13 cellular contexts compared by ENCODE assay signal in genomic region chrX:19866626-19867410, GRCh38. TPM values are rescaled to one million over a fixed set of nuclear protein-coding genes. Genes with fewer than 3 reads are reported as not detected.
DNase-seq lines count a peak whose midpoint lies in the region; ATAC-seq, FAIRE-seq and TF ChIP-seq lines count a peak whose summit lies in the region.
"Had no signal": no experiment of that assay in that cellular context is flagged by ENCODE, and none has a peak within 500 bp of the region (broad histone marks: within the 10 kb centered on the region; RNA-seq: fewer than 3 reads in every experiment).

No MANE protein-coding gene starts in this region.

- peaks cover 67% of the 10 kb centered on the region for H3K9me3 Mint-ChIP-seq in nephron progenitor cell

- no peak for ATAC-seq in GM18909 (IDR thresholded peaks at IDR 0.05; ENCODE audit: poor library complexity, unreplicated experiment)

- peaks cover 11% of the 10 kb centered on the region for H3K79me1 ChIP-seq in mesenchymal stem cell (replicated peaks; ENCODE audit: low read length, poor library complexity, severe bottlenecking)

- peak overlapping the region in 10 of 11 experiments; percentile 59 to 96 (median 88); a peak in 21 of 22 replicates for H3K27ac ChIP-seq in BLaER1 treated with 17β-estradiol and CSF1 and Interleukin-3, amounts not matched to agents 10 nM and 100 nM
- H3K27ac ChIP-seq in GM23248 (peak overlapping the region; percentile 49), SU-DHL-6 (ENCODE audit: low read depth, low read length) (peak overlapping the region; percentile 98), mesenchymal stem cell (ENCODE audit: low read length, poor library complexity, severe bottlenecking) (no peak overlapping the region)
- H3K27ac ChIP-seq: prostate gland, testis, VCaP had no signal

- H3K4me3 Mint-ChIP-seq in nephron progenitor cell: no peak overlapping the region

- peak overlapping the region; percentile 21 to 70 for H3K18ac ChIP-seq in mesenchymal stem cell (ENCODE audit: low read depth in 1 of 2, low read length in 2 of 2)

- no peaks in the 10 kb centered on the region for H4K20me1 ChIP-seq in BLaER1 treated with 17β-estradiol and CSF1 and Interleukin-3, amounts not matched to agents 10 nM and 100 nM
- H4K20me1 ChIP-seq in GM23248 (ENCODE audit: insufficient read depth) (no peaks in the 10 kb centered on the region), SU-DHL-6 (ENCODE audit: low read depth, low read length) (no peaks in the 10 kb centered on the region)

- H2BK5ac ChIP-seq in mesenchymal stem cell (ENCODE audit: low read depth, low read length, poor library complexity, severe bottlenecking): no peak overlapping the region

- H2AFZ ChIP-seq in GM23248: no peak overlapping the region
- no peak overlapping the region for H2AFZ ChIP-seq in SU-DHL-6 (ENCODE audit: low read depth, low read length, severe bottlenecking)
- no peak overlapping the region for H2AFZ ChIP-seq in mesenchymal stem cell (ENCODE audit: low read depth, low read length)

- H3K4ac ChIP-seq in mesenchymal stem cell (ENCODE audit: low read depth in 1 of 2, low read length in 2 of 2): peak overlapping the region in 1 of 2 experiments; percentile 58

- H2AK5ac ChIP-seq in mesenchymal stem cell (ENCODE audit: low read length, severe bottlenecking): no peak overlapping the region

- in situ Hi-C loops in GM23248 (cut with MboI): no loop called here

- 61 to 66% methylated on average over 11 to 14 of the region's 14 CpGs for WGBS in GM23248 (ENCODE audit: low coverage in 1 of 2, low lambda C conversion rate in 2 of 2, missing lambda C conversion rate in 2 of 2), 2 experiments
- WGBS in mesenchymal stem cell: 92% methylated on average over 11 of the region's 14 CpGs

- peak overlapping the region; percentile 82 to 98 (median 89) for H3K4me2 ChIP-seq in BLaER1 treated with 17β-estradiol and CSF1 and Interleukin-3, amounts not matched to agents 10 nM and 100 nM
- H3K4me2 ChIP-seq in GM23248 (ENCODE audit: unreplicated experiment) (no peak overlapping the region), SU-DHL-6 (ENCODE audit: low read depth, low read length, poor library complexity, severe bottlenecking) (peak overlapping the region; percentile 92), mesenchymal stem cell (ENCODE audit: low read length, poor library complexity, severe bottlenecking) (no peak overlapping the region)

- no peaks in the 10 kb centered on the region; a peak in 1 of 22 replicates for H3K9me3 ChIP-seq in BLaER1 treated with 17β-estradiol and CSF1 and Interleukin-3, amounts not matched to agents 10 nM and 100 nM (replicated peaks in 1 of 11)
- H3K9me3 ChIP-seq in GM23248 (ENCODE audit: low read depth) (no peaks in the 10 kb centered on the region), SU-DHL-6 (ENCODE audit: insufficient read depth, low read length) (no peaks in the 10 kb centered on the region), mesenchymal stem cell (ENCODE audit: control insufficient read depth, low read length) (no peaks in the 10 kb centered on the region)
- H3K9me3 ChIP-seq: prostate gland, testis had no signal

- no peak overlapping the region for H2BK15ac ChIP-seq in mesenchymal stem cell (ENCODE audit: low read depth, poor library complexity, severe bottlenecking)

- H3K14ac ChIP-seq in mesenchymal stem cell (ENCODE audit: low read length in 2 of 2): no peak overlapping the region

- H3K79me2 ChIP-seq in GM23248 (ENCODE audit: insufficient read depth) (peaks cover 72% of the 10 kb centered on the region), SU-DHL-6 (ENCODE audit: insufficient read depth, low read length) (peaks cover 88% of the 10 kb centered on the region)

- peak overlapping the region in 9 of 11 experiments; percentile 66 to 84 (median 77); a peak in 18 of 22 replicates for H3K9ac ChIP-seq in BLaER1 treated with 17β-estradiol and CSF1 and Interleukin-3, amounts not matched to agents 10 nM and 100 nM
- peak overlapping the region; percentile 21; the same call in 1 of the 2 replicates for H3K9ac ChIP-seq in GM23248
- peak overlapping the region; percentile 57 for H3K9ac ChIP-seq in SU-DHL-6 (ENCODE audit: low read length)
- H3K9ac ChIP-seq in mesenchymal stem cell (ENCODE audit: low read length): no peak overlapping the region

- H2BK120ac ChIP-seq in mesenchymal stem cell (ENCODE audit: low read depth, low read length): no peak overlapping the region

- TF ChIP-seq CTCF in SU-DHL-6 (IDR thresholded peaks at IDR 0.05; ENCODE audit: insufficient read depth, low read length, poor library complexity, severe bottlenecking) (no peak), nephron progenitor cell (IDR thresholded peaks at IDR 0.05) (no peak)

- no peak for TF ChIP-seq POLR2A in H54 (IDR thresholded peaks at IDR 0.05; ENCODE audit: low read depth, low read length)

- FAIRE-seq in H54 (lab: Jason Lieb, UNC): no peak

- DNase-seq in GM23248 (no peak), mesenchymal stem cell (no peak), nephron progenitor cell (no peak), H54 (ENCODE audit: insufficient read length, low spot score) (no peak), NCI-H510A treated with DMSO at 0.1 percent for 48 hours (lab: John Stamatoyannopoulos, UW) (no peak)
- DNase-seq: NCI-H1436, testis had no signal

- peak overlapping the region in 7 of 10 experiments; percentile 15 to 52 (median 28); a peak in 4 of 20 replicates for H3K4me3 ChIP-seq in BLaER1 treated with 17β-estradiol and CSF1 and Interleukin-3, amounts not matched to agents 10 nM and 100 nM
- H3K4me3 ChIP-seq in GM23248: 0 out of 2 replicates have a peak overlapping the region, but pooled peaks have one; percentile 26
- H3K4me3 ChIP-seq in SU-DHL-6 (ENCODE audit: insufficient read depth, low read length, poor library complexity, severe bottlenecking): peak overlapping the region; percentile 17
- H3K4me3 ChIP-seq in mesenchymal stem cell (ENCODE audit: insufficient read depth in 1 of 2, low read depth in 1 of 2, low read length in 2 of 2): no peak overlapping the region
- H3K4me3 ChIP-seq: prostate gland, testis had no signal

- H3K23ac ChIP-seq in mesenchymal stem cell (ENCODE audit: low read length in 2 of 2): no peak overlapping the region

- H3F3A ChIP-seq in GM23248 (ENCODE audit: insufficient read depth) (no peaks in the 10 kb centered on the region), SU-DHL-6 (ENCODE audit: insufficient read depth) (peaks cover 60% of the 10 kb centered on the region)

- no peaks in the 10 kb centered on the region for H3K9me2 ChIP-seq in GM23248 (ENCODE audit: insufficient read depth)
- H3K9me2 ChIP-seq in SU-DHL-6 (replicated peaks; ENCODE audit: insufficient read depth, low read length): no peaks in the 10 kb centered on the region

- peak overlapping the region in 1 of 2 experiments; percentile 77 for H2BK12ac ChIP-seq in mesenchymal stem cell (ENCODE audit: low read length in 2 of 2)

- no peak overlapping the region for H4K8ac ChIP-seq in mesenchymal stem cell (ENCODE audit: low read length)

- H4K91ac ChIP-seq in mesenchymal stem cell (ENCODE audit: low read length): peak overlapping the region; percentile 68

- no peaks in the 10 kb centered on the region for H3K27me3 ChIP-seq in BLaER1 treated with 17β-estradiol and CSF1 and Interleukin-3, amounts not matched to agents 10 nM and 100 nM
- no peaks in the 10 kb centered on the region for H3K27me3 ChIP-seq in GM23248 (replicated peaks; ENCODE audit: insufficient read depth)
- no peaks in the 10 kb centered on the region for H3K27me3 ChIP-seq in SU-DHL-6 (ENCODE audit: low read length)
- peaks cover 0 to 3% of the 10 kb centered on the region in 2 experiments for H3K27me3 ChIP-seq in mesenchymal stem cell (ENCODE audit: control insufficient read depth in 1 of 2, insufficient read depth in 1 of 2, low read length in 2 of 2)
- H3K27me3 ChIP-seq: testis had no signal

- peaks cover 0 to 3% (median 0%) of the 10 kb centered on the region in 11 experiments; a peak in 4 of 22 replicates for H3K36me3 ChIP-seq in BLaER1 treated with 17β-estradiol and CSF1 and Interleukin-3, amounts not matched to agents 10 nM and 100 nM
- H3K36me3 ChIP-seq in GM23248 (ENCODE audit: low read depth) (no peaks in the 10 kb centered on the region), SU-DHL-6 (ENCODE audit: low read length) (no peaks in the 10 kb centered on the region), mesenchymal stem cell (ENCODE audit: control insufficient read depth in 1 of 2, insufficient read depth in 2 of 2, low read depth in 1 of 2, low read length in 2 of 2) (no peaks in the 10 kb centered on the region)
- H3K36me3 ChIP-seq: prostate gland had no signal

- peaks cover 4% of the 10 kb centered on the region for H3K27me3 Mint-ChIP-seq in nephron progenitor cell (ENCODE audit: low read depth, poor library complexity)
- H3K27me3 Mint-ChIP-seq: activated naive CD8-positive, alpha-beta T cell had no signal

- H3K4me1 Mint-ChIP-seq in nephron progenitor cell: peaks cover 50% of the 10 kb centered on the region

- H3K4me1 ChIP-seq in BLaER1 treated with 17β-estradiol and CSF1 and Interleukin-3, amounts not matched to agents 10 nM and 100 nM: peaks cover 98 to 100% (median 100%) of the 10 kb centered on the region in 10 experiments
- H3K4me1 ChIP-seq in GM23248 (ENCODE audit: insufficient read depth) (peaks cover 9% of the 10 kb centered on the region), mesenchymal stem cell (ENCODE audit: control insufficient read depth, insufficient read depth, low read depth, low read length) (peaks cover 3% of the 10 kb centered on the region)
- H3K4me1 ChIP-seq: prostate gland, testis had no signal

- no peak overlapping the region for H3K27ac Mint-ChIP-seq in nephron progenitor cell

- H3K36me3 Mint-ChIP-seq in nephron progenitor cell (ENCODE audit: low read depth): peaks cover 6% of the 10 kb centered on the region
- H3K36me3 Mint-ChIP-seq: activated naive CD8-positive, alpha-beta T cell had no signal

RNA-seq across cellular contexts. Expression of gene SH3KBP1, which starts 20.6 kb away (rescaled TPM):
- total RNA-seq in GM23248 (2014; rRNA removed; shearing (Covaris generic)): 32.2 and 39.0 TPM in 2 replicates
- 85.9 and 87.9 TPM in 2 replicates for polyA plus RNA-seq in GM23248 (2016; fragmentation: Nextera tagmentation; extraction: Ambion mirVana)
- polyA plus RNA-seq in mesenchymal stem cell (2013, experiment 1 of 2): 103 TPM
- polyA plus RNA-seq in mesenchymal stem cell (2013, experiment 2 of 2): 104 TPM

Comparison
In these comparisons a context has a peak if more than half of its experiments do, and no peak if none do; other contexts are left out.
1. H3K4me2 ChIP-seq: peak in BLaER1 treated with 17β-estradiol and CSF1 and Interleukin-3, amounts not matched to agents 10 nM and 100 nM (11 of 11) and SU-DHL-6 (single experiment); none in GM23248 (single experiment) and mesenchymal stem cell (single experiment).
2. H3K4me3 ChIP-seq: peak in BLaER1 treated with 17β-estradiol and CSF1 and Interleukin-3, amounts not matched to agents 10 nM and 100 nM (7 of 10), GM23248 (single experiment) and SU-DHL-6 (single experiment); none in mesenchymal stem cell (0 of 2).